ENCODE assay signal across 8 cellular contexts in the genomic region with DNA sequence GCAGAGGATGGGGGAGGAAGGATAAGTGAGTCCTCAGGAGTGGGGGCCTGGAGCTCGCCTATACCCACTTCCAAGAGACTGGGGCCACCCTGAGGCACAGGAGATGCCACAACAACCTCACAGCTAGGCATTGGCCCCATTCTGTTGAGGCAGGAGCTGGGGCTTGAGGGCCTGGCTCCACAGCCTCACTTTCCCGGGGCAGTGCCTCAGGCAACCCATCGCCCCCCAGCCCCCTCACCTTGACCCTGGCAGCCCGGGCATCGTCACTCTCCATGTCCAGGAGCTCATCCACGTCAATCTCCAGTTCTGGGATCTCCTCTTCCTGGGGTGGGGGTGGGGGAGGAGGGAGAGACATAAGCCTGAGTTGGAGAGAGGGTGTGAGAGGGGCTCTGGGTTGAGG. TPM values are rescaled to one million over a fixed set of nuclear protein-coding genes. Genes with fewer than 3 reads are reported as not detected.
A peak's percentile ranks its signal among the peaks of the same experiment; 100 is the strongest.
DNase-seq lines count a peak whose midpoint lies in the region; ATAC-seq and TF ChIP-seq lines count a peak whose summit lies in the region.

No MANE protein-coding gene starts in this region.

- peak overlapping the region; percentile 78 to 90 for H3K27ac ChIP-seq in thoracic aorta

- peak overlapping the region; percentile 41 for H3K27ac Mint-ChIP-seq in activated CD4-positive, alpha-beta T cell treated with anti-CD3 and anti-CD28 coated beads, Interleukin-2, amount 10 ng/mL, durations not matched to agents 24 days and 14 days
- peak overlapping the region; percentile 90 for H3K27ac Mint-ChIP-seq in activated naive CD8-positive, alpha-beta T cell treated with anti-CD3 and anti-CD28 coated beads, Interleukin-2, amount 10 ng/mL, durations not matched to agents 7 days and 5 days

- H3K27me3 ChIP-seq in kidney epithelial cell (ENCODE audit: control insufficient read depth, insufficient read depth, low read length): no peaks in the 10 kb centered on the region
- H3K27me3 ChIP-seq in thoracic aorta (replicated peaks; ENCODE audit: insufficient read depth): no peaks in the 10 kb centered on the region

- peaks cover 26% of the 10 kb centered on the region for H3K4me1 Mint-ChIP-seq in activated CD4-positive, alpha-beta T cell treated with anti-CD3 and anti-CD28 coated beads, Interleukin-2, amount 10 ng/mL, durations not matched to agents 24 days and 14 days
- peaks cover 22% of the 10 kb centered on the region for H3K4me1 Mint-ChIP-seq in activated naive CD8-positive, alpha-beta T cell treated with anti-CD3 and anti-CD28 coated beads, Interleukin-2, amount 10 ng/mL, durations not matched to agents 7 days and 5 days

- peak overlapping the region; percentile 90 for H3K4me3 Mint-ChIP-seq in activated CD4-positive, alpha-beta T cell treated with anti-CD3 and anti-CD28 coated beads, Interleukin-2, amount 10 ng/mL, durations not matched to agents 24 days and 14 days
- H3K4me3 Mint-ChIP-seq in activated naive CD8-positive, alpha-beta T cell treated with anti-CD3 and anti-CD28 coated beads, Interleukin-2, amount 10 ng/mL, durations not matched to agents 7 days and 5 days: peak overlapping the region; percentile 93

- no peak for TF ChIP-seq CTCF in kidney epithelial cell (IDR thresholded peaks at IDR 0.05; ENCODE audit: insufficient read depth, low read length, poor library complexity, severe bottlenecking)
- TF ChIP-seq CTCF in thoracic aorta (IDR thresholded peaks at IDR 0.05): no peak

- no peaks in the 10 kb centered on the region for H3K9me3 ChIP-seq in thoracic aorta

- intact Hi-C loops in activated CD4-positive, alpha-beta T cell treated with anti-CD3 and anti-CD28 coated beads, Interleukin-2, amount 10 ng/mL, durations not matched to agents 24 days and 14 days (cut with micrococcal nuclease): loop anchor here (10.0 kb wide), 1 partner anchor 1640 kb away; a partner anchor contains a TSS

- POLR2A ChIA-PET in activated naive CD8-positive, alpha-beta T cell treated with anti-CD3 and anti-CD28 coated beads, Interleukin-2, amount 10 ng/mL, durations not matched to agents 7 days and 5 days (lab: Charles Lee): interaction anchor here (0.6 to 7.1 kb wide), 15 partner anchors 10 to 1404 kb away, joined by 3 to 106 read pairs (median 11); a partner anchor contains a TSS

- no peaks in the 10 kb centered on the region for H3K9me3 Mint-ChIP-seq in activated CD4-positive, alpha-beta T cell treated with anti-CD3 and anti-CD28 coated beads, Interleukin-2, amount 10 ng/mL, durations not matched to agents 24 days and 14 days
- no peaks in the 10 kb centered on the region for H3K9me3 Mint-ChIP-seq in activated naive CD8-positive, alpha-beta T cell treated with anti-CD3 and anti-CD28 coated beads, Interleukin-2, amount 10 ng/mL, durations not matched to agents 7 days and 5 days

- H3K36me3 ChIP-seq in kidney epithelial cell (ENCODE audit: control insufficient read depth, insufficient read depth, low read length) (peaks cover 3% of the 10 kb centered on the region), thoracic aorta (peaks cover 9% of the 10 kb centered on the region)

- no peaks in the 10 kb centered on the region for H3K27me3 Mint-ChIP-seq in activated CD4-positive, alpha-beta T cell treated with anti-CD3 and anti-CD28 coated beads, Interleukin-2, amount 10 ng/mL, durations not matched to agents 24 days and 14 days
- H3K27me3 Mint-ChIP-seq in activated naive CD8-positive, alpha-beta T cell treated with anti-CD3 and anti-CD28 coated beads, Interleukin-2, amount 10 ng/mL, durations not matched to agents 7 days and 5 days: peaks cover under 1% of the 10 kb centered on the region

- peaks cover 27% of the 10 kb centered on the region for H3K36me3 Mint-ChIP-seq in activated CD4-positive, alpha-beta T cell treated with anti-CD3 and anti-CD28 coated beads, Interleukin-2, amount 10 ng/mL, durations not matched to agents 24 days and 14 days (ENCODE audit: low read depth)
- H3K36me3 Mint-ChIP-seq in activated naive CD8-positive, alpha-beta T cell treated with anti-CD3 and anti-CD28 coated beads, Interleukin-2, amount 10 ng/mL, durations not matched to agents 7 days and 5 days: peaks cover 7% of the 10 kb centered on the region

- H3K4me1 ChIP-seq in thoracic aorta (ENCODE audit: control insufficient read depth in 1 of 2, low read depth in 2 of 2): peaks cover 16 to 45% of the 10 kb centered on the region in 2 donors

- H3K4me3 ChIP-seq in kidney epithelial cell (ENCODE audit: low read depth, low read length) (peak overlapping the region; percentile 71), thoracic aorta (peak overlapping the region; percentile 73)

- DNase-seq in activated CD4-positive, alpha-beta T cell treated with anti-CD3 and anti-CD28 coated beads, Interleukin-2, amount 10 ng/mL, durations not matched to agents 24 days and 14 days: no peak
- DNase-seq in activated CD4-positive, alpha-beta T cell treated with anti-CD3 and anti-CD28 coated beads for 4 hours: no peak
- DNase-seq in activated naive CD8-positive, alpha-beta T cell treated with anti-CD3 and anti-CD28 coated beads, Interleukin-2, amount 10 ng/mL, durations not matched to agents 7 days and 5 days: no peak
- DNase-seq in kidney epithelial cell (ENCODE audit: low read depth): no peak
- DNase-seq in thoracic aorta (ENCODE audit: low spot score): no peak
- DNase-seq in NCI-H2029 treated with DMSO at 0.1 percent for 48 hours (lab: John Stamatoyannopoulos, UW): no peak
- DNase-seq in activated CD8-positive, alpha-beta memory T cell treated with anti-CD3 and anti-CD28 coated beads, Interleukin-2, amount 50 U/mL, for 48 hours: no peak

- ATAC-seq in activated naive CD8-positive, alpha-beta T cell treated with anti-CD3 and anti-CD28 coated beads, Interleukin-2, amount 10 ng/mL, durations not matched to agents 7 days and 5 days (ENCODE audit: low read depth): no peak
- no peak for ATAC-seq in thoracic aorta (ENCODE audit: insufficient number of reproducible peaks, low FRiP score, low read depth)
- no peak for ATAC-seq in GM21515 (IDR thresholded peaks at IDR 0.05; ENCODE audit: unreplicated experiment)

RNA-seq across cellular contexts. Expression of a gene that starts 1.8 kb away (rescaled TPM):
- total RNA-seq in activated CD4-positive, alpha-beta T cell treated with anti-CD3 and anti-CD28 coated beads, Interleukin-2, amount 10 ng/mL, durations not matched to agents 24 days and 14 days: 284 TPM in 2 replicates
- 100 to 1,000 TPM; 122 to 124 TPM for total RNA-seq in activated naive CD8-positive, alpha-beta T cell treated with anti-CD3 and anti-CD28 coated beads, Interleukin-2, amount 10 ng/mL, durations not matched to agents 7 days and 5 days
- total RNA-seq in kidney epithelial cell (599 and 634 TPM in 2 replicates), thoracic aorta (100 to 1,000 TPM in 1 of 2 donors, 10 to 100 TPM in 1; 75.3 to 122 TPM)

RNA-seq across cellular contexts. Expression of a gene that starts 4.1 kb away (rescaled TPM):
- total RNA-seq in activated CD4-positive, alpha-beta T cell treated with anti-CD3 and anti-CD28 coated beads, Interleukin-2, amount 10 ng/mL, durations not matched to agents 24 days and 14 days: 28.8 and 30.6 TPM in 2 replicates
- total RNA-seq in activated naive CD8-positive, alpha-beta T cell treated with anti-CD3 and anti-CD28 coated beads, Interleukin-2, amount 10 ng/mL, durations not matched to agents 7 days and 5 days: 10 to 100 TPM; 27.7 to 28.1 TPM
- total RNA-seq in kidney epithelial cell: 61.1 and 110 TPM in 2 replicates
- total RNA-seq in thoracic aorta: 10 to 100 TPM; 51.7 to 53.0 TPM

RNA-seq across cellular contexts. Expression of a gene that starts 6.4 kb away (rescaled TPM):
- 16.6 and 16.7 TPM in 2 replicates for total RNA-seq in activated CD4-positive, alpha-beta T cell treated with anti-CD3 and anti-CD28 coated beads, Interleukin-2, amount 10 ng/mL, durations not matched to agents 24 days and 14 days
- 10 to 100 TPM; 18.6 to 18.9 TPM for total RNA-seq in activated naive CD8-positive, alpha-beta T cell treated with anti-CD3 and anti-CD28 coated beads, Interleukin-2, amount 10 ng/mL, durations not matched to agents 7 days and 5 days
- 25.4 and 32.5 TPM in 2 replicates for total RNA-seq in kidney epithelial cell
- total RNA-seq in thoracic aorta: 10 to 100 TPM; 31.5 to 39.7 TPM

RNA-seq across cellular contexts. Expression of a gene that starts 10.6 kb away (rescaled TPM):
- 65.4 and 66.7 TPM in 2 replicates for total RNA-seq in activated CD4-positive, alpha-beta T cell treated with anti-CD3 and anti-CD28 coated beads, Interleukin-2, amount 10 ng/mL, durations not matched to agents 24 days and 14 days
- 10 to 100 TPM; 93.4 to 98.8 TPM for total RNA-seq in activated naive CD8-positive, alpha-beta T cell treated with anti-CD3 and anti-CD28 coated beads, Interleukin-2, amount 10 ng/mL, durations not matched to agents 7 days and 5 days
- total RNA-seq in kidney epithelial cell (54.7 and 61.4 TPM in 2 replicates), thoracic aorta (100 to 1,000 TPM in 1 of 2 donors, 10 to 100 TPM in 1; 81.8 to 107 TPM)

RNA-seq across cellular contexts. Expression of a gene that starts 14.6 kb away (rescaled TPM):
- 19.9 and 20.0 TPM in 2 replicates for total RNA-seq in activated CD4-positive, alpha-beta T cell treated with anti-CD3 and anti-CD28 coated beads, Interleukin-2, amount 10 ng/mL, durations not matched to agents 24 days and 14 days
- total RNA-seq in activated naive CD8-positive, alpha-beta T cell treated with anti-CD3 and anti-CD28 coated beads, Interleukin-2, amount 10 ng/mL, durations not matched to agents 7 days and 5 days: 10 to 100 TPM; 59.6 to 60.3 TPM
- total RNA-seq in kidney epithelial cell (14.8 and 21.7 TPM in 2 replicates), thoracic aorta (10 to 100 TPM; 13.5 to 53.2 TPM)
